Comparison of ENCODE assay signal across 34 cellular contexts in the genomic region with DNA sequence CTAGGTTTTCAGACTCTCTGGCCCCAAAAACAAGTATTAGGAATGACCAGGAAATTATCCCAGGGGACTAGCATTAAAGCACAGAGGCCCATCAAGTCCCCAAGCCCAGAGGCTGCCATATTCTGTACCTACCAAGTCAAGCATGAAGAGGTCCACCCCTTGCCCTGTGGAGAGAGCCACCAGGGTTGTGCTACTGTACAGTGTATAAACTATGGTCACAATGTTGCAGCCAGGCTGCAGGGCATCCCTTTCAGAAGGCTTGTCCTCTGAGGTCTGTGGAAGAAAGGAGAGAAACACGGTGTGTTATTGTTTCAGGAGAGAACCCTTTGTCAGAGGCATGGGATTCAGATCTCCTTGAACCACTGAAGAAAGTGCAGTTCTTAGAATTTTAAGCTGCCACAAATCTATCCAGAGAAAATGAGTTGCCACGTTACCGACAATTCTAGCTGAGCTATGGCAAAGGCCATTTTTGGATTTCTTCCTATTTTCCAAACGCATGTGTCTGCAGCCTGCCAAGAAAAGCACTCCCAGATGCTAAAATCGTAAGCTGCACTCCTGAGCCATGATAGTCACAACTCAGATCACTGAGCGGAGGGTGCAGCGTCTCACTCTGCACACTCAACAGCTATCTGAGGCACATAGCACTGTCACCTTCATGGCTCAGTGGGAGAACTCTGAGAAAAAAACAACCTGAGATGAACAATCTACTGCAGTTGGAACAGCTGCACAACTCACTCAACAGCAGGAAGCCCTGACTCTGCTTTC. TPM values are rescaled to one million over a fixed set of nuclear protein-coding genes. Genes with fewer than 3 reads are reported as not detected.
DNase-seq lines count a peak whose midpoint lies in the region; ATAC-seq, FAIRE-seq and TF ChIP-seq lines count a peak whose summit lies in the region.
"Had no signal": no experiment of that assay in that cellular context is flagged by ENCODE, and none has a peak within 500 bp of the region (broad histone marks: within the 10 kb centered on the region; RNA-seq: fewer than 3 reads in every experiment).

No MANE protein-coding gene starts in this region.

- H3K4me3 ChIP-seq in fibroblast of mammary gland (ENCODE audit: control insufficient read depth, low read depth, low read length), result no peak overlapping the region
- H3K4me3 ChIP-seq: BLaER1 treated with 17β-estradiol and CSF1 and Interleukin-3, amounts not matched to agents 10 nM and 100 nM; cardiac muscle cell; HAP-1; prostate gland had no signal

- peak overlapping the region; percentile 15 to 35 (median 24) for H3K27ac Mint-ChIP-seq in nephron
- H3K27ac Mint-ChIP-seq: activated CD4-positive, alpha-beta memory T cell treated with anti-CD3 and anti-CD28 coated beads for 36 hours; endodermal cell; type B pancreatic cell had no signal

- TF ChIP-seq CTCF in fibroblast of mammary gland (conservative IDR thresholded peaks at IDR 0.05; ENCODE audit: control insufficient read depth, insufficient read depth, low read depth, low read length) (no peak), nephron (IDR thresholded peaks at IDR 0.05; ENCODE audit: unreplicated experiment in 3 of 3) (no peak), D721Med (IDR thresholded peaks at IDR 0.05; ENCODE audit: insufficient read depth, missing control alignments) (no peak)

- DNase-seq in AG08395 (ENCODE audit: low spot score), result peak; percentile 61
- DNase-seq in LHCN-M2 (ENCODE audit: low read depth), result peak; percentile 26
- DNase-seq in fibroblast of mammary gland (ENCODE audit: low read depth), result peak; percentile 58
- no peak for DNase-seq in NCI-H510A (lab: John Stamatoyannopoulos, UW)
- no peak for DNase-seq in D721Med (ENCODE audit: insufficient read length, low spot score)
- no peak for DNase-seq in HCEC 1CT
- DNase-seq: activated CD4-positive, alpha-beta memory T cell treated with anti-CD3 and anti-CD28 coated beads for 36 hours; activated CD8-positive, alpha-beta memory T cell treated with anti-CD3 and anti-CD28 coated beads, Interleukin-2, amount 50 U/mL, for 48 hours; activated naive CD4-positive, alpha-beta T cell treated with anti-CD3 and anti-CD28 coated beads, Interleukin-2, amount 50 U/mL, for 16 hours; Caco-2; DMS79; endodermal cell; GF-D8; glutamatergic neuron; kidney glomerular epithelial cell; NCI-H1417; NCI-H2081; NCI-H2227 treated with DMSO at 0.1 percent for 48 hours; NCI-H748 treated with DMSO at 0.1 percent for 48 hours; stimulated activated CD8-positive, alpha-beta memory T cell treated with anti-CD3 and anti-CD28 coated beads, Interleukin-4, amount 100 ng/mL, for 48 hours had no signal

- ATAC-seq in GM18907 (IDR thresholded peaks at IDR 0.05; ENCODE audit: unreplicated experiment), result no peak
- ATAC-seq: esophagus mucosa had no signal

- no peak overlapping the region for H3K4me3 Mint-ChIP-seq in nephron
- H3K4me3 Mint-ChIP-seq: activated CD4-positive, alpha-beta memory T cell treated with anti-CD3 and anti-CD28 coated beads for 36 hours; endodermal cell; type B pancreatic cell had no signal

- no peaks in the 10 kb centered on the region for H3K36me3 Mint-ChIP-seq in nephron (ENCODE audit: low read depth)
- H3K36me3 Mint-ChIP-seq: activated CD4-positive, alpha-beta memory T cell treated with anti-CD3 and anti-CD28 coated beads for 36 hours; type B pancreatic cell had no signal

- H3K4me1 Mint-ChIP-seq in nephron, result peaks cover 15% of the 10 kb centered on the region

- H3K27me3 Mint-ChIP-seq in nephron (ENCODE audit: low read depth), result peaks cover 16% of the 10 kb centered on the region
- H3K27me3 Mint-ChIP-seq: activated CD4-positive, alpha-beta memory T cell treated with anti-CD3 and anti-CD28 coated beads for 36 hours; type B pancreatic cell had no signal

- no peak for FAIRE-seq in D721Med (lab: Jason Lieb, UNC)

- no peaks in the 10 kb centered on the region for H3K9me3 Mint-ChIP-seq in nephron
- H3K9me3 Mint-ChIP-seq: activated CD4-positive, alpha-beta memory T cell treated with anti-CD3 and anti-CD28 coated beads for 36 hours; type B pancreatic cell had no signal

RNA-seq across cellular contexts. Expression of gene SPATA31E1, which starts 45.5 kb away (rescaled TPM):
- not detected in 2 replicates for total RNA-seq in LHCN-M2 (2014; rRNA removed)
- not detected for polyA plus RNA-seq in LHCN-M2 (2012)
- total RNA-seq: A673; activated CD4-positive, alpha-beta memory T cell treated with anti-CD3 and anti-CD28 coated beads for 36 hours; Caco-2; cardiac muscle cell; endodermal cell; esophagus mucosa; lung microvascular endothelial cell; RPMI7951; SK-MEL-5; skeletal muscle tissue; T-helper 1 cell treated with Interleukin-12 subunit alpha and Interleukin-12 subunit beta and Interleukin-4 antibody, amounts not matched to agents 30 ng/mL and 1 ng/mL, for 36 hours had no signal
- polyA plus RNA-seq: cardiac muscle cell had no signal

Comparison
In these comparisons a context has a peak if more than half of its experiments do, and no peak if none do; other contexts are left out.
1. DNase-seq: peak in AG08395 (single experiment), LHCN-M2 (single experiment) and fibroblast of mammary gland (single experiment); none in NCI-H510A (single experiment), D721Med (single experiment) and HCEC 1CT (single experiment).